In the genomic region with DNA sequence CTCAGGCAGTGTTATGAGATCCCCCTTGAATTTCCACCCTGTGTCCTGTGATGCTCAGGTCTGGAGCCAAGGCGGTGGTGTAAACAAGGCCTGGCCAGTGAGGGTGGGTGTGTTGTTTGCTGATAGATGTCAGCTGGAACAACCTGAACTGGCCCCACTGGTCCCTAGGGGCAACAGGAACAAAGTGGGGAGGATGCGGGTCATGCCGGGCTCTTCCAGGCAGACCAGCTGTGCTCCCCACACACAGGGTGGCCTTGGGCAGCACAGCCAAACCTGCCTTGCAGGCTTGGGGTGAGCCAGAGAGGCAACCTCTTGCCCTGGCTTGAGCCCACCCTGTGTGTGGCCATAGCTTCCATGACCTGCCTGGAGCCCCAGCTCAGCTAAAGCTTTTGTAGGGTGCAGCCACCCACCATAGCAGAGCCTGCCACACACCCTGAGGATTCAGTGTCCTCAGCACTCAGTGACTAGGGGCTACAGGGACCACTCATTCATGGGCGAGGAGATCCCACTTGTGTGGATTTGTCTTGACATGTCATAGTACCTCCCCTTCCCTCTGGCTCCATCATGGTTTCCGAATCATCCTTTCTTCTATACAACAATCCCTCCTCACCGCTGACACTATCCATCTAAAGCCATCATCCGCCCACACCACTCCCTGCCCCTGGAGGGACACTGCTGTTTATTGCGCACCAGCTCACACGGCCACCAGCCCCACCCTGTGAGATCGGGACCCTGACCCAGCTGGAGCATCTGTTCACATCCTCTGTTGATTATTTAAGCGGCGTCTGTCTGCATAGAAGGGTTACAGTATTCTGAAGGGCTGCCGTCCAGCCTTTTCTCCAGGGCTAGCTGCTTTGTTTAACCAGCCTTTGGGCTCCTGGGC, we compare ENCODE assay signal across 18 cellular contexts.
DNase-seq lines count a peak whose midpoint lies in the region; ATAC-seq lines count a peak whose summit lies in the region.
"Had no signal": no experiment of that assay in that cellular context is flagged by ENCODE, and none has a peak within 500 bp of the region (broad histone marks: within the 10 kb centered on the region; RNA-seq: fewer than 3 reads in every experiment).

No MANE protein-coding gene starts in this region.

- H2BK120ac ChIP-seq in trophoblast cell (ENCODE audit: insufficient read depth, low read length, poor library complexity), result no peak overlapping the region

- no peak overlapping the region for H2BK12ac ChIP-seq in trophoblast cell (ENCODE audit: low read length)

- H3K79me2 ChIP-seq in trophoblast cell (ENCODE audit: control insufficient read depth, insufficient read depth, low read length, poor library complexity), result peaks cover 2% of the 10 kb centered on the region

- 100% methylated on average over 3 of the region's 13 CpGs for WGBS in trophoblast cell (ENCODE audit: extremely low coverage, insufficient coverage, insufficient read length)

- H3K9me3 ChIP-seq in trophoblast cell (ENCODE audit: insufficient read depth, low read depth, low read length), result no peaks in the 10 kb centered on the region
- H3K9me3 ChIP-seq: BLaER1 had no signal

- no peak overlapping the region for H2AK5ac ChIP-seq in trophoblast cell (ENCODE audit: low read length)

- no peak overlapping the region for H3K4me3 ChIP-seq in trophoblast cell (ENCODE audit: low read depth, low read length)
- H3K4me3 ChIP-seq: BLaER1 had no signal

- H3K23ac ChIP-seq in trophoblast cell (ENCODE audit: low read length), result no peak overlapping the region

- peaks cover 4% of the 10 kb centered on the region for H3K79me1 ChIP-seq in trophoblast cell (ENCODE audit: low read length)

- no peaks in the 10 kb centered on the region for H3K27me3 ChIP-seq in trophoblast cell (ENCODE audit: insufficient read depth, low read length)
- H3K27me3 ChIP-seq: BLaER1 had no signal

- no peak overlapping the region for H3K9ac ChIP-seq in trophoblast cell (ENCODE audit: low read length)
- H3K9ac ChIP-seq: BLaER1 had no signal

- H3K18ac ChIP-seq in trophoblast cell (ENCODE audit: low read length), result no peak overlapping the region

- no peak for ATAC-seq in Right ventricle myocardium superior (ENCODE audit: poor library complexity)
- no peak for ATAC-seq in left ventricle myocardium superior
- ATAC-seq: Right ventricle myocardium inferior had no signal

- DNase-seq in Right ventricle myocardium superior, result peak; percentile 38
- DNase-seq in left ventricle myocardium superior, result no peak
- peak; percentile 11 for DNase-seq in NCI-H345 treated with DMSO at 0.1 percent for 48 hours (lab: John Stamatoyannopoulos, UW; ENCODE audit: unreplicated experiment)
- DNase-seq in trophoblast cell, result no peak
- no peak for DNase-seq in activated gamma-delta T cell (lab: John Stamatoyannopoulos, UW)
- DNase-seq in GDM1 (lab: John Stamatoyannopoulos, UW), result no peak
- no peak for DNase-seq in cortex of kidney (lab: John Stamatoyannopoulos, UW)
- DNase-seq: Calu3; CD4-positive, alpha-beta memory T cell; DMS79; GOT3; KBM-7; NCI-H1105 treated with DMSO at 0.1 percent for 48 hours; NCI-H187 treated with DMSO at 0.1 percent for 48 hours; NCI-H446; NCI-H774 had no signal

- no peak overlapping the region for H4K8ac ChIP-seq in trophoblast cell (ENCODE audit: low read depth, low read length)

- peak overlapping the region; percentile 15 for H3K14ac ChIP-seq in trophoblast cell (ENCODE audit: low read length)

- no peaks in the 10 kb centered on the region for H3K36me3 ChIP-seq in trophoblast cell (ENCODE audit: control insufficient read depth in 1 of 2, insufficient read depth in 2 of 2, low read length in 2 of 2)
- H3K36me3 ChIP-seq: BLaER1 had no signal

- H3K4me1 ChIP-seq in trophoblast cell (ENCODE audit: control insufficient read depth in 1 of 2, insufficient read depth in 2 of 2, low read length in 2 of 2), result peaks cover 13% of the 10 kb centered on the region in 2 experiments

- no peak overlapping the region for H2BK5ac ChIP-seq in trophoblast cell (ENCODE audit: low read depth, low read length, poor library complexity)

- H2AFZ ChIP-seq in trophoblast cell (ENCODE audit: insufficient read depth, low read length, poor library complexity), result no peak overlapping the region

- no peak overlapping the region for H3K27ac ChIP-seq in trophoblast cell (ENCODE audit: low read depth, low read length)
- H3K27ac ChIP-seq: BLaER1 had no signal

- peak overlapping the region; percentile 18 for H4K91ac ChIP-seq in trophoblast cell (ENCODE audit: low read depth, low read length)

- no peak overlapping the region for H3K4me2 ChIP-seq in trophoblast cell (ENCODE audit: low read length)
- H3K4me2 ChIP-seq: BLaER1 had no signal

- intact Hi-C loops in Right ventricle myocardium superior (cut with DNase I), result no loop called here
- intact Hi-C loops in left ventricle myocardium superior (cut with micrococcal nuclease), result no loop called here

- H3K4ac ChIP-seq in trophoblast cell (ENCODE audit: low read depth, low read length), result no peak overlapping the region

- no peak overlapping the region for H4K12ac ChIP-seq in trophoblast cell (ENCODE audit: low read depth, low read length)

Comparison
In these comparisons a context has a peak if more than half of its experiments do, and no peak if none do; other contexts are left out.
1. DNase-seq: peak in Right ventricle myocardium superior (single experiment) and NCI-H345 treated with DMSO at 0.1 percent for 48 hours (single experiment); none in left ventricle myocardium superior (single experiment), trophoblast cell (0 of 2), activated gamma-delta T cell (single experiment), GDM1 (single experiment) and cortex of kidney (single experiment).